8 cellular contexts compared by ENCODE assay signal in the genomic region with DNA sequence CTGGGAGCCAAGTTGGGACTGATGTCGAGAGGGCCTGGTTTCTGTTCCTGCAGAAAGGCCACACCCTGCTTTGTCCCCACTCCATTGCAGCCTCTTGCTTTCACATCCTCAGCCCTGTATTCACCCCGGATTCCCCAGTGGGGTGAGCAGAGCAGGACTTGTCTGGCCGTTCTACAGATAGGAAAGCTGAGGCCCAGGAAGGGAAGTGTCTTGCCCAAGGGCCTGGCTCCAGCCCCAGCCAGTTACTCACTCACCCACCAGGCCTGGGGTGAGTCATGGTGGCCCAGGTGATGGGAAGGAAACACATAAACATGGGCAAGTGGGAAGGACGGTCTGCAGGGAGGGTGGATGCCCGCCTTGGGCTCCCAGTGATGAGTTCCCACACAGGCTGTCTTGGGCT. TPM values are rescaled to one million over a fixed set of nuclear protein-coding genes. Genes with fewer than 3 reads are reported as not detected.
A peak's percentile ranks its signal among the peaks of the same experiment; 100 is the strongest.
DNase-seq lines count a peak whose midpoint lies in the region; ATAC-seq lines count a peak whose summit lies in the region.

No MANE protein-coding gene starts in this region.

- DNase-seq in ACHN (peak; percentile 86), RPMI8226 (peak; percentile 59), fibroblast of the conjunctiva (ENCODE audit: low read depth) (peak; percentile 67), ureter (ENCODE audit: low spot score) (no peak)
- DNase-seq in activated CD4-positive, alpha-beta T cell treated with anti-CD3 and anti-CD28 coated beads, Interleukin-2, amount 10 ng/mL, durations not matched to agents 7 days and 5 days, result no peak
- no peak for DNase-seq in stimulated activated CD8-positive, alpha-beta memory T cell treated with anti-CD3 and anti-CD28 coated beads, Interleukin-4, amount 100 ng/mL, for 48 hours

- peaks cover 9% of the 10 kb centered on the region for H3K4me1 Mint-ChIP-seq in activated CD4-positive, alpha-beta T cell treated with anti-CD3 and anti-CD28 coated beads, Interleukin-2, amount 10 ng/mL, durations not matched to agents 7 days and 5 days

- peak; percentile 56 for ATAC-seq in GM21529 (IDR thresholded peaks at IDR 0.05; ENCODE audit: unreplicated experiment)
- no peak for ATAC-seq in GM19035 (IDR thresholded peaks at IDR 0.05; ENCODE audit: unreplicated experiment)

- no peaks in the 10 kb centered on the region for H3K36me3 Mint-ChIP-seq in activated CD4-positive, alpha-beta T cell treated with anti-CD3 and anti-CD28 coated beads, Interleukin-2, amount 10 ng/mL, durations not matched to agents 7 days and 5 days (ENCODE audit: low read depth)

- in situ Hi-C loops in ACHN (cut with HindIII; ENCODE audit: low pct_ligation_motif_present, low pct_unique_long_range_greater_than_20kb, low sequenced_read_pairs), result no loop called here

- no peaks in the 10 kb centered on the region for H3K27me3 Mint-ChIP-seq in activated CD4-positive, alpha-beta T cell treated with anti-CD3 and anti-CD28 coated beads, Interleukin-2, amount 10 ng/mL, durations not matched to agents 7 days and 5 days

- POLR2A ChIA-PET in activated CD4-positive, alpha-beta T cell treated with anti-CD3 and anti-CD28 coated beads, Interleukin-2, amount 10 ng/mL, durations not matched to agents 7 days and 5 days (lab: Charles Lee), result no interaction called here

- no peak overlapping the region for H3K27ac Mint-ChIP-seq in activated CD4-positive, alpha-beta T cell treated with anti-CD3 and anti-CD28 coated beads, Interleukin-2, amount 10 ng/mL, durations not matched to agents 7 days and 5 days

- H3K9me3 Mint-ChIP-seq in activated CD4-positive, alpha-beta T cell treated with anti-CD3 and anti-CD28 coated beads, Interleukin-2, amount 10 ng/mL, durations not matched to agents 7 days and 5 days, result no peaks in the 10 kb centered on the region

- H3K4me3 Mint-ChIP-seq in activated CD4-positive, alpha-beta T cell treated with anti-CD3 and anti-CD28 coated beads, Interleukin-2, amount 10 ng/mL, durations not matched to agents 7 days and 5 days, result no peak overlapping the region

- CTCF ChIA-PET in activated CD4-positive, alpha-beta T cell treated with anti-CD3 and anti-CD28 coated beads, Interleukin-2, amount 10 ng/mL, durations not matched to agents 7 days and 5 days (lab: Charles Lee), result interaction anchor here (2.0 kb wide), 1 partner anchor 10 kb away, joined by 6 read pairs; no protein-coding TSS in a partner anchor

RNA-seq across cellular contexts. Expression of gene DUSP7, which starts 6.1 kb away (rescaled TPM):
- total RNA-seq in activated CD4-positive, alpha-beta T cell treated with anti-CD3 and anti-CD28 coated beads, Interleukin-2, amount 10 ng/mL, durations not matched to agents 7 days and 5 days, result 10 to 100 TPM; 38.3 to 42.0 TPM
- total RNA-seq in ureter, result 22.2 TPM

Comparison
In these comparisons a context has a peak if more than half of its experiments do, and no peak if none do; other contexts are left out.
1. DNase-seq: peak in ACHN (single experiment), RPMI8226 (single experiment) and fibroblast of the conjunctiva (single experiment); none in activated CD4-positive, alpha-beta T cell treated with anti-CD3 and anti-CD28 coated beads, Interleukin-2, amount 10 ng/mL, durations not matched to agents 7 days and 5 days (single experiment), ureter (single experiment) and stimulated activated CD8-positive, alpha-beta memory T cell treated with anti-CD3 and anti-CD28 coated beads, Interleukin-4, amount 100 ng/mL, for 48 hours (single experiment).